Comparison of ENCODE assay signal across 2 cellular contexts in the genomic region with DNA sequence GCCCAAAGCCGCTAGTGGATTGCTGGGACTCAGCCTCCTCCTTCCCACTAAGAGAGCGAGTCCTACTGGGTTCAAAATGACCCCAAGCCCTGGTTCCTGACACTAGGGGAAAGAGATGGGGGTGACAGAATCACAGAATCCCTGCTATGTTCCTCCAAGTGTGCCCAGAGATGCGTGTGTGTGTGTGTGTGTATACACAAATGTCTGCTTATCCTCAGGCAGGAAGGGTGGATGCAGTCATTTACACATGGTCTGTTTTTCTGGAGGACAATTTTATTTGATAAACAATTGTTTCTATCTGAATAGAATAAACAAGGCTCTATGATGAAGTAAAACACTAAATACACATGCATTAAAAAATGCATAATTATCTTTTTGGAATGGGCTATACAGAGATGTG.
TF ChIP-seq lines count a peak whose summit lies in the region.

No MANE protein-coding gene starts in this region.

TF ChIP-seq in IMR-90, 13 proteins besides CTCF, POLR2A, EP300 and RAD21:
- TF ChIP-seq CEBPB (IDR thresholded peaks at IDR 0.05; ENCODE audit: low read depth, low read length): no peak
- no peak for TF ChIP-seq MAFK (IDR thresholded peaks at IDR 0.05; ENCODE audit: low read depth, low read length)
- no peak for TF ChIP-seq MAZ (IDR thresholded peaks at IDR 0.05; ENCODE audit: borderline replicate concordance, low read depth, low read length)
- TF ChIP-seq RFX5 (IDR thresholded peaks at IDR 0.05; ENCODE audit: low read depth, low read length): no peak
- TF ChIP-seq CHD1 (IDR thresholded peaks at IDR 0.05; ENCODE audit: low read depth, low read length): no peak
- TF ChIP-seq SMC3 (IDR thresholded peaks at IDR 0.05; ENCODE audit: low read depth, low read length): no peak
- TF ChIP-seq, protein P1, sequence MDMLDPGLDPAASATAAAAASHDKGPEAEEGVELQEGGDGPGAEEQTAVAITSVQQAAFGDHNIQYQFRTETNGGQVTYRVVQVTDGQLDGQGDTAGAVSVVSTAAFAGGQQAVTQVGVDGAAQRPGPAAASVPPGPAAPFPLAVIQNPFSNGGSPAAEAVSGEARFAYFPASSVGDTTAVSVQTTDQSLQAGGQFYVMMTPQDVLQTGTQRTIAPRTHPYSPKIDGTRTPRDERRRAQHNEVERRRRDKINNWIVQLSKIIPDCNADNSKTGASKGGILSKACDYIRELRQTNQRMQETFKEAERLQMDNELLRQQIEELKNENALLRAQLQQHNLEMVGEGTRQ (IDR thresholded peaks at IDR 0.05; ENCODE audit: low read depth, low read length): no peak
- TF ChIP-seq, protein P2, sequence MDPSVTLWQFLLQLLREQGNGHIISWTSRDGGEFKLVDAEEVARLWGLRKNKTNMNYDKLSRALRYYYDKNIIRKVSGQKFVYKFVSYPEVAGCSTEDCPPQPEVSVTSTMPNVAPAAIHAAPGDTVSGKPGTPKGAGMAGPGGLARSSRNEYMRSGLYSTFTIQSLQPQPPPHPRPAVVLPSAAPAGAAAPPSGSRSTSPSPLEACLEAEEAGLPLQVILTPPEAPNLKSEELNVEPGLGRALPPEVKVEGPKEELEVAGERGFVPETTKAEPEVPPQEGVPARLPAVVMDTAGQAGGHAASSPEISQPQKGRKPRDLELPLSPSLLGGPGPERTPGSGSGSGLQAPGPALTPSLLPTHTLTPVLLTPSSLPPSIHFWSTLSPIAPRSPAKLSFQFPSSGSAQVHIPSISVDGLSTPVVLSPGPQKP (IDR thresholded peaks at IDR 0.05; ENCODE audit: borderline replicate concordance, low read depth, low read length): no peak
- TF ChIP-seq MXI1 (IDR thresholded peaks at IDR 0.05; ENCODE audit: borderline replicate concordance, low read depth, low read length): no peak
- no peak for TF ChIP-seq NFE2L2 (IDR thresholded peaks at IDR 0.05; ENCODE audit: low read depth, low read length)

TF ChIP-seq in H1, 55 proteins besides CTCF, POLR2A, EP300 and RAD21:
- TF ChIP-seq TAF1 (IDR thresholded peaks at IDR 0.05; ENCODE audit: low read depth, low read length) (no peak), CREB1 (IDR thresholded peaks at IDR 0.05) (no peak), POU5F1 (IDR thresholded peaks at IDR 0.05; ENCODE audit: low read depth, low read length) (no peak), ASH2L (IDR thresholded peaks at IDR 0.05; ENCODE audit: low read length) (no peak)
